In the genomic region with DNA sequence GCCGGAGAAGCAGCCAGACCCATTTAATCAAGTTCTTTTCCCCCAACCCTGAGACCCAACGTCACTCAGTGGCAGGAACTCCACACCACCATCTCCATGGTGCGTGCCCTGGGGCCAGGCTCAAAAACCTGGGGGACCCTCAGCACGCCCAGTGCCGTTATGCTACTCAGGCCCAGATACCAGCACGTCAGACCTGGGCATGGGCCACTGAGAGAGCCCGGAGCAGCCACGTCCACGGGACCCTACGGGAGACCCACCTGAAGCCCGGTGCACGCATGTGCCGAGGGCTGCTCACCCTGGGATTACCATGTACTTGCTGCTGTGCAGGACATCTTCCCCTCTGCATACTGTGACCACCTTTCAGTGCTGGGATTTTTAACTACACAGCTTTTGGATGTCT, we compare ENCODE assay signal across 29 cellular contexts. TPM values are rescaled to one million over a fixed set of nuclear protein-coding genes. Genes with fewer than 3 reads are reported as not detected.
"Had no signal": no experiment of that assay in that cellular context is flagged by ENCODE, and none has a peak within 500 bp of the region (broad histone marks: within the 10 kb centered on the region; RNA-seq: fewer than 3 reads in every experiment).

No MANE protein-coding gene starts in this region.

- ATAC-seq: activated T-cell treated with anti-CD3 and anti-CD28 coated beads, Interleukin-2, amount 50 U/mL, for 4 hours; activated T-helper 17 cell treated with anti-CD3 and anti-CD28 coated beads, Interleukin-2, amount 50 U/mL, for 72 hours; body of pancreas; mucosa of descending colon; sciatic nerve had no signal

- H3K27me3 Mint-ChIP-seq: activated CD4-positive, alpha-beta memory T cell treated with anti-CD3 and anti-CD28 coated beads for 36 hours; activated naive CD8-positive, alpha-beta T cell treated with anti-CD3 and anti-CD28 coated beads for 36 hours; activated T-helper 17 cell treated with anti-CD3 and anti-CD28 coated beads, Interleukin-2, amount 50 U/mL, for 72 hours; progenitor cell of endocrine pancreas; stimulated activated naive CD8-positive, alpha-beta T cell treated with anti-CD3 and anti-CD28 coated beads, Interleukin-15, Interleukin-2, amounts not matched to agents 100 ng/mL and 50 ng/mL, for 24 hours had no signal

- H3K4me3 Mint-ChIP-seq: activated CD4-positive, alpha-beta memory T cell treated with anti-CD3 and anti-CD28 coated beads for 36 hours; activated CD4-positive, alpha-beta T cell treated with anti-CD3 and anti-CD28 coated beads, Interleukin-2, amount 10 ng/mL, durations not matched to agents 24 days and 14 days; activated naive CD8-positive, alpha-beta T cell treated with anti-CD3 and anti-CD28 coated beads for 36 hours; activated T-cell treated with anti-CD3 and anti-CD28 coated beads, Interleukin-2, amount 50 U/mL, for 4 hours; activated T-helper 17 cell treated with anti-CD3 and anti-CD28 coated beads, Interleukin-2, amount 50 U/mL, for 72 hours; stimulated activated naive CD8-positive, alpha-beta T cell treated with anti-CD3 and anti-CD28 coated beads, Interleukin-15, Interleukin-2, amounts not matched to agents 100 ng/mL and 50 ng/mL, for 24 hours had no signal

- H3K9me3 ChIP-seq: adrenal gland, body of pancreas, colonic mucosa, mucosa of descending colon, ovary, upper lobe of left lung had no signal

- H3K36me3 Mint-ChIP-seq: activated CD4-positive, alpha-beta memory T cell treated with anti-CD3 and anti-CD28 coated beads for 36 hours; activated naive CD8-positive, alpha-beta T cell treated with anti-CD3 and anti-CD28 coated beads for 36 hours had no signal

- DNase-seq: activated CD4-positive, alpha-beta memory T cell treated with anti-CD3 and anti-CD28 coated beads for 36 hours; activated CD4-positive, alpha-beta T cell treated with anti-CD3 and anti-CD28 coated beads, Interleukin-2, amount 10 ng/mL, durations not matched to agents 24 days and 14 days; activated CD4-positive, CD25-positive, alpha-beta regulatory T cell treated with anti-CD3 and anti-CD28 coated beads, Interleukin-2, amount 50 U/mL, for 72 hours; activated CD8-positive, alpha-beta memory T cell treated with anti-CD3 and anti-CD28 coated beads, Interleukin-2, amount 50 U/mL, for 4 hours; activated naive CD4-positive, alpha-beta T cell; activated naive CD8-positive, alpha-beta T cell treated with anti-CD3 and anti-CD28 coated beads for 36 hours; activated T-cell treated with anti-CD3 and anti-CD28 coated beads, Interleukin-2, amount 50 U/mL, for 4 hours; adrenal gland; aorta; body of pancreas; cerebellar nuclear complex; colonic mucosa; effector CD8-positive, alpha-beta T cell; left ventricle myocardium superior; stimulated activated CD4-positive, alpha-beta T cell treated with anti-CD3 and anti-CD28 coated beads, Interleukin-12 subunit alpha, Interleukin-12 subunit beta, amount 100 ng/mL, for 4 hours; stimulated activated CD4-positive, alpha-beta T cell treated with anti-CD3 and anti-CD28 coated beads, Interleukin-4, amount 100 ng/mL, for 1 hour; substantia nigra; T-helper 2 cell; upper lobe of left lung had no signal

- H3K27me3 ChIP-seq: adrenal gland, body of pancreas, colonic mucosa, ovary, upper lobe of left lung had no signal

- H3K27ac ChIP-seq: adrenal gland, body of pancreas, colonic mucosa, epithelial cell of prostate, ovary, skin epidermis, upper lobe of left lung had no signal

- H3K4me3 ChIP-seq: adrenal gland, body of pancreas, colonic mucosa, mucosa of descending colon, ovary, skin epidermis, upper lobe of left lung had no signal

- H3K4me1 ChIP-seq: adrenal gland, body of pancreas, colonic mucosa, upper lobe of left lung had no signal

- H3K9me3 Mint-ChIP-seq: activated CD4-positive, alpha-beta memory T cell treated with anti-CD3 and anti-CD28 coated beads for 36 hours; activated CD4-positive, alpha-beta T cell treated with anti-CD3 and anti-CD28 coated beads, Interleukin-2, amount 10 ng/mL, durations not matched to agents 24 days and 14 days; activated naive CD8-positive, alpha-beta T cell treated with anti-CD3 and anti-CD28 coated beads for 36 hours; activated T-cell treated with anti-CD3 and anti-CD28 coated beads, Interleukin-2, amount 50 U/mL, for 4 hours; activated T-helper 17 cell treated with anti-CD3 and anti-CD28 coated beads, Interleukin-2, amount 50 U/mL, for 72 hours; stimulated activated naive CD8-positive, alpha-beta T cell treated with anti-CD3 and anti-CD28 coated beads, Interleukin-15, Interleukin-2, amounts not matched to agents 100 ng/mL and 50 ng/mL, for 24 hours had no signal

- H3K27ac Mint-ChIP-seq: activated CD4-positive, alpha-beta memory T cell treated with anti-CD3 and anti-CD28 coated beads for 36 hours; activated CD4-positive, alpha-beta T cell treated with anti-CD3 and anti-CD28 coated beads, Interleukin-2, amount 10 ng/mL, durations not matched to agents 24 days and 14 days; activated naive CD8-positive, alpha-beta T cell treated with anti-CD3 and anti-CD28 coated beads for 36 hours; activated T-helper 17 cell treated with anti-CD3 and anti-CD28 coated beads, Interleukin-2, amount 50 U/mL, for 72 hours; progenitor cell of endocrine pancreas; stimulated activated naive CD8-positive, alpha-beta T cell treated with anti-CD3 and anti-CD28 coated beads, Interleukin-15, Interleukin-2, amounts not matched to agents 100 ng/mL and 50 ng/mL, for 24 hours had no signal

- H3K36me3 ChIP-seq: adrenal gland, colonic mucosa, ovary had no signal

RNA-seq across cellular contexts. Expression of a gene that starts 56.9 kb away (rescaled TPM):
- total RNA-seq: activated CD4-positive, alpha-beta memory T cell treated with anti-CD3 and anti-CD28 coated beads for 36 hours; activated CD4-positive, alpha-beta T cell treated with anti-CD3 and anti-CD28 coated beads, Interleukin-2, amount 10 ng/mL, durations not matched to agents 24 days and 14 days; activated CD8-positive, alpha-beta memory T cell treated with anti-CD3 and anti-CD28 coated beads for 36 hours; activated naive CD8-positive, alpha-beta T cell treated with anti-CD3 and anti-CD28 coated beads for 36 hours; activated T-helper 17 cell treated with anti-CD3 and anti-CD28 coated beads, Interleukin-2, amount 50 U/mL, for 72 hours; frontal cortex; progenitor cell of endocrine pancreas had no signal
